ENCODE assay signal across 19 cellular contexts in the genomic region with DNA sequence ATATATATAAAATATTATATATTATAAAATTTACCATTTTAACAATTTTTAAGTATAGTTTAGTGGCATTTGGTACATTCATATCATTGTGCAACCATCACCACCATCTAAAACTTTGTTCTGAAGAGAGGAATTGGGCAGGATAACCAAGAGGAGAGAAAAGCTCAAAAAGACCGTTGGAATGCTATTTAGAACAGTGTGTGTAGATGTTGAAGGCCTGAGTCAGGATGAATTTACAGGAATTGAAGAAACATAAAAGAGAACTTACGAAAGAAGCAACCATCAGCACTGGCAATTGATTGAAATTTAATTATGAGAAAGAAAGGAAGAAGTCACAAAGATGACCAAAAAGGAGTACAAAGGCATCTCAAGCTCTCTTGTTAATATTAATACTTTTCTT.
DNase-seq lines count a peak whose midpoint lies in the region; ATAC-seq, FAIRE-seq and TF ChIP-seq lines count a peak whose summit lies in the region.
"Had no signal": no experiment of that assay in that cellular context is flagged by ENCODE, and none has a peak within 500 bp of the region (broad histone marks: within the 10 kb centered on the region; RNA-seq: fewer than 3 reads in every experiment).

No MANE protein-coding gene starts in this region.

- 45 to 50% methylated on average over 2 of the region's 2 CpGs for WGBS in GM23248 (ENCODE audit: low coverage in 1 of 2, low lambda C conversion rate in 2 of 2, missing lambda C conversion rate in 2 of 2), 2 experiments
- WGBS in heart left ventricle, 4 donors = 77 to 80% (median 78%) methylated on average over 2 of the region's 2 CpGs

- no peaks in the 10 kb centered on the region for H3K27me3 ChIP-seq in GM23248 (replicated peaks; ENCODE audit: insufficient read depth)
- peaks cover 0 to 9% (median 0%) of the 10 kb centered on the region in 9 donors for H3K27me3 ChIP-seq in heart left ventricle

- TF ChIP-seq CTCF in AG10803 (conservative IDR thresholded peaks at IDR 0.05; ENCODE audit: low read length) = no peak
- no peak for TF ChIP-seq CTCF in choroid plexus epithelial cell (conservative IDR thresholded peaks at IDR 0.05; ENCODE audit: low read depth, low read length)
- TF ChIP-seq CTCF in heart left ventricle (IDR thresholded peaks at IDR 0.05) = no peak
- TF ChIP-seq CTCF in kidney (IDR thresholded peaks at IDR 0.05; ENCODE audit: borderline replicate concordance, extremely low read depth, insufficient read depth) = no peak

- H3K4me2 ChIP-seq in GM23248 (ENCODE audit: unreplicated experiment) = no peak overlapping the region
- H3K4me2 ChIP-seq: SK-N-SH had no signal

- H3K4me3 ChIP-seq in AG10803 (ENCODE audit: low read length) (no peak overlapping the region), GM23248 (no peak overlapping the region), choroid plexus epithelial cell (ENCODE audit: low read depth, low read length) (no peak overlapping the region), heart left ventricle (no peak overlapping the region), kidney (ENCODE audit: low read length in 2 of 2) (no peak overlapping the region)
- H3K4me3 ChIP-seq: K562 had no signal

- H3K9ac ChIP-seq in GM23248 = no peak overlapping the region
- H3K9ac ChIP-seq in kidney (ENCODE audit: low read length in 2 of 2) = no peak overlapping the region
- H3K9ac ChIP-seq: SK-N-SH had no signal

- no peaks in the 10 kb centered on the region for H4K20me1 ChIP-seq in GM23248 (ENCODE audit: insufficient read depth)

- H2AFZ ChIP-seq in GM23248 = no peak overlapping the region

- intact Hi-C loops in heart left ventricle (cut with DNase I) (no loop called here), kidney (cut with DNase I) (no loop called here)

- H3K9me3 ChIP-seq in GM23248 (ENCODE audit: low read depth) = no peaks in the 10 kb centered on the region
- no peaks in the 10 kb centered on the region for H3K9me3 ChIP-seq in heart left ventricle
- no peaks in the 10 kb centered on the region for H3K9me3 ChIP-seq in kidney (ENCODE audit: control insufficient read depth in 1 of 2, low read length in 2 of 2)
- H3K9me3 ChIP-seq: SK-N-SH had no signal

- no peaks in the 10 kb centered on the region for H3F3A ChIP-seq in GM23248 (ENCODE audit: insufficient read depth)

- DNase-seq in AG10803 (ENCODE audit: low read depth) (peak; percentile 75), GM23248 (peak; percentile 52), choroid plexus epithelial cell (ENCODE audit: low read depth) (peak; percentile 69), iris pigment epithelial cell (ENCODE audit: low read depth) (peak; percentile 74), heart left ventricle (no peak), NCI-H2196 (lab: John Stamatoyannopoulos, UW; ENCODE audit: unreplicated experiment) (no peak), kidney (no peak)
- DNase-seq: COR-L47, DMS 273 treated with DMSO at 0.1 percent for 48 hours, GF-D8, NCI-H1694 treated with DMSO at 0.1 percent for 48 hours, NCI-H510A treated with DMSO at 0.1 percent for 48 hours, SHP77, SK-N-SH had no signal

- no peaks in the 10 kb centered on the region for H3K79me2 ChIP-seq in GM23248 (ENCODE audit: insufficient read depth)

- H3K36me3 ChIP-seq in GM23248 (ENCODE audit: low read depth) (no peaks in the 10 kb centered on the region), heart left ventricle (no peaks in the 10 kb centered on the region), kidney (ENCODE audit: control insufficient read depth in 1 of 2, insufficient read depth in 2 of 2, low read length in 2 of 2) (no peaks in the 10 kb centered on the region)

- H3K4me1 ChIP-seq in GM23248 (ENCODE audit: insufficient read depth) (no peaks in the 10 kb centered on the region), heart left ventricle (peaks cover 0 to 17% (median 5%) of the 10 kb centered on the region in 12 donors), kidney (ENCODE audit: control insufficient read depth in 1 of 2, insufficient read depth in 1 of 2, low read depth in 1 of 2, low read length in 2 of 2) (peaks cover 0 to 10% of the 10 kb centered on the region in 2 donors)

- FAIRE-seq in kidney (lab: Jason Lieb, UNC) = no peak
- FAIRE-seq: A204.1, GM12891, H54, K562 had no signal

- no peak overlapping the region for H3K27ac ChIP-seq in GM23248
- no peak overlapping the region for H3K27ac ChIP-seq in heart left ventricle
- H3K27ac ChIP-seq in kidney (ENCODE audit: low read depth in 2 of 2, low read length in 2 of 2) = no peak overlapping the region

- ATAC-seq in GM18868 (IDR thresholded peaks at IDR 0.05; ENCODE audit: unreplicated experiment) = no peak
- ATAC-seq in heart left ventricle = no peak
- ATAC-seq: K562 had no signal

- TF ChIP-seq POLR2A in heart left ventricle (IDR thresholded peaks at IDR 0.05) = no peak

- H3K9me2 ChIP-seq in GM23248 (ENCODE audit: insufficient read depth) = no peaks in the 10 kb centered on the region
- H3K9me2 ChIP-seq: SK-N-SH had no signal

- in situ Hi-C loops in GM23248 (cut with MboI) = no loop called here

Comparison
In these comparisons a context has a peak if more than half of its experiments do, and no peak if none do; other contexts are left out.
1. DNase-seq: peak in AG10803 (single experiment), GM23248 (single experiment), choroid plexus epithelial cell (single experiment) and iris pigment epithelial cell (single experiment); none in heart left ventricle (0 of 5), NCI-H2196 (single experiment) and kidney (single experiment).